In the genomic region with DNA sequence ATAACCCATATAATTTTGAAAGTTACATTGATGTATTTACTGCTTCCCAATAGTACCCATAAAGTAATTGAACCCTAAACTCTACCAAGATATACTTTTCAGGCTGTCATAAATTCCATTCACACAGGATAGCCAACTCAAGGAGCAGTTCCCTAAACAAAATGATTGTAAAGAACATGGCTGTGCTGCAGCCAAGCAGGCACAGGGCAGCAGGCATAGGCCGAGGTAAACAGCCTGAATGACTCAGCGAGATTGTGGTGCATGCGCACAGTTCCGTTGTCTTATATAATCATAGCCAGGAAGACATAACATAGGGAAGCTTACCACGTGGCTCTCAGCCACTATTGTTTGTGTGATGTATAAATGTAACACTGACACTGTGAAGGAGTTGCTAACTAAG, we compare ENCODE assay signal across 17 cellular contexts.
"Had no signal": no experiment of that assay in that cellular context is flagged by ENCODE, and none has a peak within 500 bp of the region (broad histone marks: within the 10 kb centered on the region; RNA-seq: fewer than 3 reads in every experiment).

No MANE protein-coding gene starts in this region.

- H3K9me3 ChIP-seq: body of pancreas, esophagus squamous epithelium, left ventricle myocardium inferior had no signal

- H3K4me3 Mint-ChIP-seq: activated naive CD8-positive, alpha-beta T cell treated with anti-CD3 and anti-CD28 coated beads for 36 hours; activated T-helper 1 cell treated with anti-CD3 and anti-CD28 coated beads, Interleukin-12 subunit alpha, Interleukin-12 subunit beta, Interleukin-2, Interleukin-4 antibody, amounts not matched to agents 30 ng/mL and 10 ng/mL and 1 ng/mL, durations not matched to agents 14 hours and 24 hours and 36 hours; natural killer cell; stimulated activated naive CD8-positive, alpha-beta T cell treated with anti-CD3 and anti-CD28 coated beads, Interleukin-15, amount 100 ng/mL, for 72 hours had no signal

- H3K36me3 ChIP-seq: esophagus squamous epithelium, left ventricle myocardium inferior had no signal

- H3K4me1 Mint-ChIP-seq: activated naive CD8-positive, alpha-beta T cell treated with anti-CD3 and anti-CD28 coated beads for 36 hours; natural killer cell; stimulated activated naive CD8-positive, alpha-beta T cell treated with anti-CD3 and anti-CD28 coated beads, Interleukin-15, amount 100 ng/mL, for 72 hours had no signal

- H3K36me3 Mint-ChIP-seq: activated naive CD8-positive, alpha-beta T cell treated with anti-CD3 and anti-CD28 coated beads for 36 hours; natural killer cell had no signal

- H3K27ac Mint-ChIP-seq: activated naive CD8-positive, alpha-beta T cell treated with anti-CD3 and anti-CD28 coated beads for 36 hours; activated T-helper 1 cell treated with anti-CD3 and anti-CD28 coated beads, Interleukin-12 subunit alpha, Interleukin-12 subunit beta, Interleukin-2, Interleukin-4 antibody, amounts not matched to agents 30 ng/mL and 10 ng/mL and 1 ng/mL, durations not matched to agents 14 hours and 24 hours and 36 hours; natural killer cell; progenitor cell of endocrine pancreas; stimulated activated naive CD8-positive, alpha-beta T cell treated with anti-CD3 and anti-CD28 coated beads, Interleukin-15, amount 100 ng/mL, for 72 hours had no signal

- H3K4me1 ChIP-seq: body of pancreas, esophagus squamous epithelium, left ventricle myocardium inferior had no signal

- DNase-seq: activated CD4-positive, CD25-positive, alpha-beta regulatory T cell treated with anti-CD3 and anti-CD28 coated beads, Interleukin-2, amount 50 U/mL, for 72 hours; activated naive CD8-positive, alpha-beta T cell treated with anti-CD3 and anti-CD28 coated beads for 36 hours; amygdala; body of pancreas; central memory CD4-positive, alpha-beta T cell; esophagus squamous epithelium; hippocampal formation; kidney; left ventricle myocardium inferior; natural killer cell; nucleus accumbens; right cardiac atrium; stimulated activated naive CD8-positive, alpha-beta T cell treated with anti-CD3 and anti-CD28 coated beads, Interleukin-15, amount 100 ng/mL, for 72 hours; T1000 had no signal

- H3K27me3 Mint-ChIP-seq: activated naive CD8-positive, alpha-beta T cell treated with anti-CD3 and anti-CD28 coated beads for 36 hours; progenitor cell of endocrine pancreas; stimulated activated naive CD8-positive, alpha-beta T cell treated with anti-CD3 and anti-CD28 coated beads, Interleukin-15, amount 100 ng/mL, for 72 hours had no signal

- H3K27ac ChIP-seq: body of pancreas, coronary artery, esophagus squamous epithelium, left ventricle myocardium inferior had no signal

- ATAC-seq: body of pancreas; natural killer cell; right cardiac atrium; stimulated activated naive CD8-positive, alpha-beta T cell treated with anti-CD3 and anti-CD28 coated beads, Interleukin-15, amount 100 ng/mL, for 72 hours had no signal

- H3K4me3 ChIP-seq: body of pancreas, coronary artery, esophagus squamous epithelium, left ventricle myocardium inferior had no signal

- H3K27me3 ChIP-seq: body of pancreas, esophagus squamous epithelium had no signal
